In genomic region chr21:44275041-44275440, GRCh38 we compare ENCODE assay signal across 27 cellular contexts. TPM values are rescaled to one million over a fixed set of nuclear protein-coding genes. Genes with fewer than 3 reads are reported as not detected.
"Had no signal": no experiment of that assay in that cellular context is flagged by ENCODE, and none has a peak within 500 bp of the region (broad histone marks: within the 10 kb centered on the region; RNA-seq: fewer than 3 reads in every experiment).

No MANE protein-coding gene starts in this region.

- DNase-seq: activated CD4-positive, alpha-beta T cell treated with anti-CD3 and anti-CD28 coated beads, Interleukin-2, amount 50 U/mL, for 1 hour; activated CD4-positive, CD25-positive, alpha-beta regulatory T cell treated with anti-CD3 and anti-CD28 coated beads, Interleukin-2, amount 50 U/mL, for 72 hours; activated gamma-delta T cell treated with Interleukin-2 at 50 U/mL for 16 hours; activated T-cell treated with anti-CD3 and anti-CD28 coated beads, Interleukin-2, amount 50 U/mL, for 1 hour; anterior cingulate cortex; body of pancreas; effector CD4-positive, alpha-beta T cell; heart right ventricle; midbrain; stimulated activated CD4-positive, alpha-beta T cell treated with anti-CD3 and anti-CD28 coated beads, Interleukin-2, amount 100 ng/mL, for 24 hours; stomach; WERI-Rb-1 had no signal

- H3K9me3 ChIP-seq: body of pancreas, left lung, pancreas, psoas muscle, right atrium auricular region, stomach, suprapubic skin had no signal

- H3K36me3 ChIP-seq: cardiac muscle cell, heart right ventricle, left lung, pancreas, right atrium auricular region, stomach, suprapubic skin, tibial nerve, WERI-Rb-1 had no signal

- H3K27ac ChIP-seq: body of pancreas, cardiac muscle cell, heart right ventricle, left lung, pancreas, psoas muscle, right atrium auricular region, stomach, suprapubic skin, tibial nerve, WERI-Rb-1 had no signal

- H3K4me3 ChIP-seq: body of pancreas, cardiac muscle cell, heart right ventricle, left lung, pancreas, psoas muscle, right atrium auricular region, stomach, suprapubic skin, tibial nerve had no signal

- H3K27me3 ChIP-seq: body of pancreas, cardiac muscle cell, heart right ventricle, left lung, pancreas, right atrium auricular region, tibial nerve had no signal

- H3K4me1 ChIP-seq: body of pancreas, heart right ventricle, left lung, pancreas, psoas muscle, right atrium auricular region, stomach, suprapubic skin, tibial nerve had no signal

- ATAC-seq: body of pancreas; heart right ventricle; left lung; pancreas; psoas muscle; stimulated activated memory B cell treated with anti-CD40 and anti-IgM and Interleukin-4, amounts not matched to agents 10 μg/mL and 1 μg/mL and 100 μg/mL, for 72 hours had no signal

RNA-seq across cellular contexts. Expression of gene AIRE, which starts 10.6 kb away (rescaled TPM):
- total RNA-seq: epithelial cell of proximal tubule, fibroblast of villous mesenchyme, lung microvascular endothelial cell, pancreas, right atrium auricular region, skeletal muscle tissue, suprapubic skin had no signal
- polyA plus RNA-seq: cardiac muscle cell, keratinocyte, stomach had no signal

RNA-seq across cellular contexts. Expression of gene DNMT3L, which starts 13.3 kb away (rescaled TPM):
- total RNA-seq: body of pancreas, cardiac muscle cell, cerebellum, epithelial cell of proximal tubule, fibroblast of villous mesenchyme, heart right ventricle, left lung, lung microvascular endothelial cell, myocyte, pancreas, psoas muscle, right atrium auricular region, skeletal muscle tissue, stomach, suprapubic skin, tibial nerve had no signal
- polyA plus RNA-seq: cardiac muscle cell, heart right ventricle, keratinocyte, pancreas, psoas muscle, stomach had no signal

RNA-seq across cellular contexts. Expression of gene ICOSLG, which starts 34.3 kb away (rescaled TPM):
- polyA plus RNA-seq: cardiac muscle cell had no signal
